ENCODE assay signal across 1 cellular context in the genomic region with DNA sequence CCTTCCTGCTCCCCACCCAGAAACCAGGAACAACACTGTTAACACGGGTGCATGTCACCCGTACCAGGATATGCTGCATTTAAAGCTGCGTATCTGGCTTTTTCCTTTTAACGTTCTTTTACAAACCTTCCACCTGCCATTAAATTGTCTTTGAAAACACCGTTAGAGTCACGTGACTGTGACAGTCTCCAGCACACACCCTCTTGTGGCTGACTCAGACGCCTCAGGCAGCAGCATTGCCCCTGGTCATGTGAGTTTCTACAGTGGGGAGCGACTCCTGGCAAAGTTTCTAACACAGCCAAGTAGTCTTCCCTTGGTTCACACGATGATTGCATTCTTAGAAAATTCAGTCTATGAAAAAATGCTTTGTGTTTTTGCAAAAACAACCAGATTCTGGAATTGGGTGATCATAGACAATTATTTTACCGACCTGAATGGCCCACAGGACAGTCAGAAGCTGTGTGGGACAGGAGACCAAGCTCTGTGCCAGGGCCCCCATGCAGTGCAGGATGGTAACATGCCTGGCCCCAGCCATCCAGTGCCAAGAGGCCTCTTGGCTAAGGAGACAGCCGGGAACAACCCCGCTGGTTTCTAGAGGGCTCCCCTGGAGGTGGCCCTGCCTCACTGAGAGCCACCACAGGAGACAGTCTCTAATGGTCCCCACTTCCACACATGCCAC.
TF ChIP-seq lines count a peak whose summit lies in the region.

No MANE protein-coding gene starts in this region.

TF ChIP-seq in K562, 482 proteins besides CTCF, POLR2A, EP300 and RAD21 (continued from another document and continues in another):
- TF ChIP-seq, protein P1, sequence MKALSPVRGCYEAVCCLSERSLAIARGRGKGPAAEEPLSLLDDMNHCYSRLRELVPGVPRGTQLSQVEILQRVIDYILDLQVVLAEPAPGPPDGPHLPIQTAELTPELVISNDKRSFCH (CRISPR knock-in tag; IDR thresholded peaks at IDR 0.05), result no peak
- TF ChIP-seq, protein P1 (tag; IDR thresholded peaks at IDR 0.05), result 0 out of 2 replicates have a peak, but pooled peaks have one; percentile 30
- TF ChIP-seq TRIM28 (IDR thresholded peaks at IDR 0.05) (no peak), AFF1 (IDR thresholded peaks at IDR 0.05; ENCODE audit: low read depth in 1 of 2, partially characterized antibody in 2 of 2) (peak in 1 of 2 experiments; percentile 45), ZNF589 (CRISPR knock-in tag; IDR thresholded peaks at IDR 0.05; ENCODE audit: low read depth) (peak; percentile 45; the same call in 1 of the 2 replicates), ELF2 (CRISPR knock-in tag; IDR thresholded peaks at IDR 0.05) (no peak), HSF4 (CRISPR knock-in tag; IDR thresholded peaks at IDR 0.05; ENCODE audit: borderline replicate concordance) (peak; percentile 25; the same call in 1 of the 2 replicates), ZC3H8 (IDR thresholded peaks at IDR 0.05) (no peak), SREBF2 (CRISPR knock-in tag; IDR thresholded peaks at IDR 0.05) (no peak), FOXP1 (CRISPR knock-in tag; IDR thresholded peaks at IDR 0.05) (no peak), ZNF408 (CRISPR knock-in tag; IDR thresholded peaks at IDR 0.05; ENCODE audit: low read depth) (no peak), SMC3 (conservative IDR thresholded peaks at IDR 0.05; ENCODE audit: insufficient read depth, low read depth, low read length) (peak; percentile 22; the same call in 1 of the 2 replicates), PATZ1 (CRISPR knock-in tag; IDR thresholded peaks at IDR 0.05; ENCODE audit: borderline replicate concordance) (no peak), SMARCE1 (IDR thresholded peaks at IDR 0.05) (peak; percentile 44; the same call in 1 of the 2 replicates), ARID1B (IDR thresholded peaks at IDR 0.05) (peak; percentile 35; the same call in 1 of the 2 replicates), MAX (CRISPR knock-in tag; IDR thresholded peaks at IDR 0.05) (peak; percentile 34; the same call in 1 of the 2 replicates), SMARCA4 (IDR thresholded peaks at IDR 0.05) (peak; percentile 65; the same call in 1 of the 2 replicates), SUPT5H (IDR thresholded peaks at IDR 0.05) (no peak), KLF16 (IDR thresholded peaks at IDR 0.05) (no peak), BHLHE40 (IDR thresholded peaks at IDR 0.05; ENCODE audit: low read length) (peak; percentile 96), FOXK2 (conservative IDR thresholded peaks at IDR 0.05 in 1 of 2, IDR thresholded peaks at IDR 0.05 in 1 of 2; ENCODE audit: low read depth in 2 of 2) (peak; percentile 89 to 93), ARNT (IDR thresholded peaks at IDR 0.05) (0 out of 4 replicates have a peak, but pooled peaks of 1 of the 2 experiments have one; percentile 57), ADNP (tag; IDR thresholded peaks at IDR 0.05) (0 out of 2 replicates have a peak, but pooled peaks have one; percentile 50), NFYB (IDR thresholded peaks at IDR 0.05; ENCODE audit: extremely low read depth, insufficient read length) (no peak), NR0B1 (IDR thresholded peaks at IDR 0.05; ENCODE audit: partially characterized antibody) (no peak), RAD51 (IDR thresholded peaks at IDR 0.05; ENCODE audit: borderline replicate concordance, low read depth) (peak; percentile 99), CREB1 (IDR thresholded peaks at IDR 0.05) (no peak), CREB1 (CRISPR knock-in tag; IDR thresholded peaks at IDR 0.05) (peak; percentile 36; the same call in 1 of the 2 replicates), NR2C1 (IDR thresholded peaks at IDR 0.05) (peak; percentile 67; the same call in 1 of the 2 replicates), NR2C1 (tag; IDR thresholded peaks at IDR 0.05) (no peak), TFE3 (CRISPR knock-in tag; IDR thresholded peaks at IDR 0.05) (peak; percentile 100), C11orf30 (IDR thresholded peaks at IDR 0.05; ENCODE audit: low read depth) (peak; percentile 25; the same call in 1 of the 2 replicates), ELF1 (tag; IDR thresholded peaks at IDR 0.05) (no peak), GATAD2A (IDR thresholded peaks at IDR 0.05) (no peak), ATF1 (CRISPR knock-in tag; IDR thresholded peaks at IDR 0.05) (no peak), ATF1 (tag; IDR thresholded peaks at IDR 0.05) (peak; percentile 41; the same call in 1 of the 2 replicates), FOXM1 (IDR thresholded peaks at IDR 0.05; ENCODE audit: low read depth) (peak; percentile 64), FOXM1 (CRISPR knock-in tag; IDR thresholded peaks at IDR 0.05; ENCODE audit: low read depth) (no peak), TEAD4 (IDR thresholded peaks at IDR 0.05; ENCODE audit: low read length) (0 out of 2 replicates have a peak, but pooled peaks have one; percentile 22), TEAD4 (CRISPR knock-in tag; IDR thresholded peaks at IDR 0.05; ENCODE audit: borderline replicate concordance) (no peak), CXXC5 (CRISPR knock-in tag; IDR thresholded peaks at IDR 0.05) (peak; percentile 74), HDAC1 (IDR thresholded peaks at IDR 0.05) (no peak), CBFA2T3 (IDR thresholded peaks at IDR 0.05) (no peak), TCF7L2 (IDR thresholded peaks at IDR 0.05; ENCODE audit: low read depth, low read length) (0 out of 2 replicates have a peak, but pooled peaks have one; percentile 10), HDAC8 (tag; IDR thresholded peaks at IDR 0.05) (no peak)
- TF ChIP-seq, protein P2, sequence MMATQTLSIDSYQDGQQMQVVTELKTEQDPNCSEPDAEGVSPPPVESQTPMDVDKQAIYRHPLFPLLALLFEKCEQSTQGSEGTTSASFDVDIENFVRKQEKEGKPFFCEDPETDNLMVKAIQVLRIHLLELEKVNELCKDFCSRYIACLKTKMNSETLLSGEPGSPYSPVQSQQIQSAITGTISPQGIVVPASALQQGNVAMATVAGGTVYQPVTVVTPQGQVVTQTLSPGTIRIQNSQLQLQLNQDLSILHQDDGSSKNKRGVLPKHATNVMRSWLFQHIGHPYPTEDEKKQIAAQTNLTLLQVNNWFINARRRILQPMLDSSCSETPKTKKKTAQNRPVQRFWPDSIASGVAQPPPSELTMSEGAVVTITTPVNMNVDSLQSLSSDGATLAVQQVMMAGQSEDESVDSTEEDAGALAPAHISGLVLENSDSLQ (IDR thresholded peaks at IDR 0.05), result peak; percentile 36; the same call in 1 of the 2 replicates
- TF ChIP-seq, protein P3, sequence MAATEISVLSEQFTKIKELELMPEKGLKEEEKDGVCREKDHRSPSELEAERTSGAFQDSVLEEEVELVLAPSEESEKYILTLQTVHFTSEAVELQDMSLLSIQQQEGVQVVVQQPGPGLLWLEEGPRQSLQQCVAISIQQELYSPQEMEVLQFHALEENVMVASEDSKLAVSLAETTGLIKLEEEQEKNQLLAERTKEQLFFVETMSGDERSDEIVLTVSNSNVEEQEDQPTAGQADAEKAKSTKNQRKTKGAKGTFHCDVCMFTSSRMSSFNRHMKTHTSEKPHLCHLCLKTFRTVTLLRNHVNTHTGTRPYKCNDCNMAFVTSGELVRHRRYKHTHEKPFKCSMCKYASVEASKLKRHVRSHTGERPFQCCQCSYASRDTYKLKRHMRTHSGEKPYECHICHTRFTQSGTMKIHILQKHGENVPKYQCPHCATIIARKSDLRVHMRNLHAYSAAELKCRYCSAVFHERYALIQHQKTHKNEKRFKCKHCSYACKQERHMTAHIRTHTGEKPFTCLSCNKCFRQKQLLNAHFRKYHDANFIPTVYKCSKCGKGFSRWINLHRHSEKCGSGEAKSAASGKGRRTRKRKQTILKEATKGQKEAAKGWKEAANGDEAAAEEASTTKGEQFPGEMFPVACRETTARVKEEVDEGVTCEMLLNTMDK (IDR thresholded peaks at IDR 0.05; ENCODE audit: borderline replicate concordance, insufficient read depth, low read depth, low read length, poor library complexity, severe bottlenecking), result peak; percentile 91
- TF ChIP-seq, protein P4, sequence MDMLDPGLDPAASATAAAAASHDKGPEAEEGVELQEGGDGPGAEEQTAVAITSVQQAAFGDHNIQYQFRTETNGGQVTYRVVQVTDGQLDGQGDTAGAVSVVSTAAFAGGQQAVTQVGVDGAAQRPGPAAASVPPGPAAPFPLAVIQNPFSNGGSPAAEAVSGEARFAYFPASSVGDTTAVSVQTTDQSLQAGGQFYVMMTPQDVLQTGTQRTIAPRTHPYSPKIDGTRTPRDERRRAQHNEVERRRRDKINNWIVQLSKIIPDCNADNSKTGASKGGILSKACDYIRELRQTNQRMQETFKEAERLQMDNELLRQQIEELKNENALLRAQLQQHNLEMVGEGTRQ (CRISPR knock-in tag; IDR thresholded peaks at IDR 0.05), result peak; percentile 95
- TF ChIP-seq, protein P5, sequence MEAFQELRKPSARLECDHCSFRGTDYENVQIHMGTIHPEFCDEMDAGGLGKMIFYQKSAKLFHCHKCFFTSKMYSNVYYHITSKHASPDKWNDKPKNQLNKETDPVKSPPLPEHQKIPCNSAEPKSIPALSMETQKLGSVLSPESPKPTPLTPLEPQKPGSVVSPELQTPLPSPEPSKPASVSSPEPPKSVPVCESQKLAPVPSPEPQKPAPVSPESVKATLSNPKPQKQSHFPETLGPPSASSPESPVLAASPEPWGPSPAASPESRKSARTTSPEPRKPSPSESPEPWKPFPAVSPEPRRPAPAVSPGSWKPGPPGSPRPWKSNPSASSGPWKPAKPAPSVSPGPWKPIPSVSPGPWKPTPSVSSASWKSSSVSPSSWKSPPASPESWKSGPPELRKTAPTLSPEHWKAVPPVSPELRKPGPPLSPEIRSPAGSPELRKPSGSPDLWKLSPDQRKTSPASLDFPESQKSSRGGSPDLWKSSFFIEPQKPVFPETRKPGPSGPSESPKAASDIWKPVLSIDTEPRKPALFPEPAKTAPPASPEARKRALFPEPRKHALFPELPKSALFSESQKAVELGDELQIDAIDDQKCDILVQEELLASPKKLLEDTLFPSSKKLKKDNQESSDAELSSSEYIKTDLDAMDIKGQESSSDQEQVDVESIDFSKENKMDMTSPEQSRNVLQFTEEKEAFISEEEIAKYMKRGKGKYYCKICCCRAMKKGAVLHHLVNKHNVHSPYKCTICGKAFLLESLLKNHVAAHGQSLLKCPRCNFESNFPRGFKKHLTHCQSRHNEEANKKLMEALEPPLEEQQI (IDR thresholded peaks at IDR 0.05), result peak; percentile 53; the same call in 1 of the 2 replicates
